Comparison of ENCODE assay signal across 16 cellular contexts in genomic region chr1:53662951-53663350, GRCh38.
DNase-seq lines count a peak whose midpoint lies in the region; ATAC-seq and TF ChIP-seq lines count a peak whose summit lies in the region.
"Had no signal": no experiment of that assay in that cellular context is flagged by ENCODE, and none has a peak within 500 bp of the region (broad histone marks: within the 10 kb centered on the region; RNA-seq: fewer than 3 reads in every experiment).

No MANE protein-coding gene starts in this region.

- H3K4me1 Mint-ChIP-seq in chondrocyte (ENCODE audit: low read depth): peaks cover 20% of the 10 kb centered on the region
- H3K4me1 Mint-ChIP-seq in naive thymus-derived CD4-positive, alpha-beta T cell: peaks cover 0 to 2% (median 0%) of the 10 kb centered on the region in 7 donors
- H3K4me1 Mint-ChIP-seq: B cell had no signal

- H3K27me3 ChIP-seq in right cardiac atrium (ENCODE audit: control insufficient read depth, insufficient read depth): no peaks in the 10 kb centered on the region
- H3K27me3 ChIP-seq in naive thymus-derived CD4-positive, alpha-beta T cell (ENCODE audit: control insufficient read depth in 2 of 2, insufficient read depth in 2 of 2, low read length in 2 of 2): no peaks in the 10 kb centered on the region
- H3K27me3 ChIP-seq: BLaER1 treated with 17β-estradiol and CSF1 and Interleukin-3, amounts not matched to agents 10 nM and 100 nM had no signal

- H3K9me3 ChIP-seq in right cardiac atrium (ENCODE audit: control insufficient read depth, low read length) (no peaks in the 10 kb centered on the region), HEK293 (ENCODE audit: control insufficient read depth, insufficient read depth, low read depth, low read length) (no peaks in the 10 kb centered on the region)
- no peaks in the 10 kb centered on the region for H3K9me3 ChIP-seq in naive thymus-derived CD4-positive, alpha-beta T cell (ENCODE audit: control insufficient read depth in 2 of 3, low read length in 3 of 3)
- H3K9me3 ChIP-seq: BLaER1 treated with 17β-estradiol and CSF1 and Interleukin-3, amounts not matched to agents 10 nM and 100 nM had no signal

- TF ChIP-seq CTCF in HEK293 (tag by site-specific recombination; IDR thresholded peaks at IDR 0.05) (no peak), chondrocyte (IDR thresholded peaks at IDR 0.05) (no peak)

- no peaks in the 10 kb centered on the region for H3K36me3 Mint-ChIP-seq in chondrocyte (ENCODE audit: low read depth)
- no peaks in the 10 kb centered on the region for H3K36me3 Mint-ChIP-seq in naive thymus-derived CD4-positive, alpha-beta T cell
- H3K36me3 Mint-ChIP-seq in activated naive CD4-positive, alpha-beta T cell treated with anti-CD3 and anti-CD28 coated beads, Interleukin-2, amount 50 U/mL, for 72 hours: no peaks in the 10 kb centered on the region
- H3K36me3 Mint-ChIP-seq: CD8-positive, alpha-beta T cell had no signal

- no peak overlapping the region for H3K27ac ChIP-seq in right cardiac atrium (ENCODE audit: low read length)
- no peak overlapping the region for H3K27ac ChIP-seq in HEK293 (ENCODE audit: extremely low read depth, low read depth, low read length)
- H3K27ac ChIP-seq in naive thymus-derived CD4-positive, alpha-beta T cell (ENCODE audit: low read depth, low read length): no peak overlapping the region
- H3K27ac ChIP-seq: BLaER1 treated with 17β-estradiol and CSF1 and Interleukin-3, amounts not matched to agents 10 nM and 100 nM had no signal

- 79% methylated on average over 3 of the region's 3 CpGs for WGBS in right cardiac atrium

- no peaks in the 10 kb centered on the region for H3K27me3 Mint-ChIP-seq in chondrocyte (ENCODE audit: low read depth)
- H3K27me3 Mint-ChIP-seq in naive thymus-derived CD4-positive, alpha-beta T cell: peaks cover 0 to 4% (median 2%) of the 10 kb centered on the region in 5 donors

- POLR2A ChIA-PET in HEK293 (lab: Yijun Ruan, JAX): no interaction called here
- POLR2A ChIA-PET in naive thymus-derived CD4-positive, alpha-beta T cell (lab: Charles Lee): no interaction called here

- CTCF ChIA-PET in HEK293 (lab: Yijun Ruan, JAX): interaction anchor here (0.5 to 1.3 kb wide), 4 partner anchors 12 to 345 kb away, joined by 3 to 4 read pairs (median 3); no protein-coding TSS in a partner anchor
- CTCF ChIA-PET in naive thymus-derived CD4-positive, alpha-beta T cell (lab: Charles Lee): no interaction called here

- H3K27ac Mint-ChIP-seq in chondrocyte (ENCODE audit: unreplicated experiment): no peak overlapping the region
- no peak overlapping the region for H3K27ac Mint-ChIP-seq in naive thymus-derived CD4-positive, alpha-beta T cell
- no peak overlapping the region for H3K27ac Mint-ChIP-seq in activated naive CD4-positive, alpha-beta T cell treated with anti-CD3 and anti-CD28 coated beads, Interleukin-2, amount 50 U/mL, for 72 hours
- H3K27ac Mint-ChIP-seq: B cell; CD8-positive, alpha-beta T cell had no signal

- H3K4me3 ChIP-seq in right cardiac atrium (ENCODE audit: low read length): no peak overlapping the region
- no peak overlapping the region for H3K4me3 ChIP-seq in HEK293 (ENCODE audit: low read depth, low read length)
- no peak overlapping the region for H3K4me3 ChIP-seq in naive thymus-derived CD4-positive, alpha-beta T cell (ENCODE audit: low read length)
- H3K4me3 ChIP-seq: BLaER1 treated with 17β-estradiol and CSF1 and Interleukin-3, amounts not matched to agents 10 nM and 100 nM had no signal

- H3K36me3 ChIP-seq in HEK293 (ENCODE audit: control insufficient read depth in 2 of 2, insufficient read depth in 1 of 2, low read length in 2 of 2): no peaks in the 10 kb centered on the region
- H3K36me3 ChIP-seq in naive thymus-derived CD4-positive, alpha-beta T cell (ENCODE audit: control insufficient read depth in 2 of 3, insufficient read depth in 3 of 3, low read length in 3 of 3): no peaks in the 10 kb centered on the region
- H3K36me3 ChIP-seq: BLaER1 treated with 17β-estradiol and CSF1 and Interleukin-3, amounts not matched to agents 10 nM and 100 nM had no signal

- ATAC-seq in Right ventricle myocardium inferior: no peak
- ATAC-seq in right cardiac atrium: no peak
- no peak for ATAC-seq in naive thymus-derived CD4-positive, alpha-beta T cell
- no peak for ATAC-seq in activated naive CD4-positive, alpha-beta T cell treated with anti-CD3 and anti-CD28 coated beads, Interleukin-2, amount 50 U/mL, for 72 hours
- ATAC-seq: CD8-positive, alpha-beta T cell; HCT116 had no signal

- intact Hi-C loops in Right ventricle myocardium inferior (cut with DNase I) (no loop called here), right cardiac atrium (cut with DNase I) (no loop called here), posterior vena cava (cut with DNase I) (no loop called here)
- intact Hi-C loops in naive thymus-derived CD4-positive, alpha-beta T cell (cut with micrococcal nuclease): no loop called here

- H3K4me1 ChIP-seq in right cardiac atrium (ENCODE audit: control insufficient read depth, insufficient read depth, low read length) (no peaks in the 10 kb centered on the region), HEK293 (ENCODE audit: control insufficient read depth, insufficient read depth, low read length) (no peaks in the 10 kb centered on the region)
- no peaks in the 10 kb centered on the region for H3K4me1 ChIP-seq in naive thymus-derived CD4-positive, alpha-beta T cell (ENCODE audit: control insufficient read depth in 2 of 2, insufficient read depth in 2 of 2, low read length in 2 of 2)
- H3K4me1 ChIP-seq: BLaER1 treated with 17β-estradiol and CSF1 and Interleukin-3, amounts not matched to agents 10 nM and 100 nM had no signal

- no peaks in the 10 kb centered on the region for H3K9me3 Mint-ChIP-seq in chondrocyte (ENCODE audit: low read depth)
- peaks cover 0 to 1% (median 0%) of the 10 kb centered on the region in 11 donors for H3K9me3 Mint-ChIP-seq in naive thymus-derived CD4-positive, alpha-beta T cell
- H3K9me3 Mint-ChIP-seq in activated naive CD4-positive, alpha-beta T cell treated with anti-CD3 and anti-CD28 coated beads, Interleukin-2, amount 50 U/mL, for 72 hours: no peaks in the 10 kb centered on the region
- H3K9me3 Mint-ChIP-seq: CD8-positive, alpha-beta T cell had no signal

- DNase-seq in Right ventricle myocardium inferior (ENCODE audit: missing footprints) (peak; percentile 20), right cardiac atrium (no peak), chondrocyte (ENCODE audit: low spot score) (peak; percentile 51), posterior vena cava (ENCODE audit: low spot score) (peak; percentile 40)
- DNase-seq in naive thymus-derived CD4-positive, alpha-beta T cell: no peak
- no peak for DNase-seq in activated naive CD4-positive, alpha-beta T cell treated with anti-CD3 and anti-CD28 coated beads, Interleukin-2, amount 50 U/mL, for 72 hours (ENCODE audit: low spot score in 2 of 2)
- DNase-seq: Calu3; CD8-positive, alpha-beta T cell; DMS79; GDM1; GOT3; H7 had no signal

- no peak overlapping the region for H3K4me3 Mint-ChIP-seq in chondrocyte (ENCODE audit: unreplicated experiment)
- no peak overlapping the region for H3K4me3 Mint-ChIP-seq in naive thymus-derived CD4-positive, alpha-beta T cell
- H3K4me3 Mint-ChIP-seq: B cell; CD8-positive, alpha-beta T cell had no signal

TF ChIP-seq in HEK293, 187 proteins besides CTCF, POLR2A, EP300 and RAD21:
- TF ChIP-seq GLIS1 (tag by site-specific recombination; IDR thresholded peaks at IDR 0.05): peak; percentile 75
- TF ChIP-seq ZNF350 (tag by site-specific recombination; IDR thresholded peaks at IDR 0.05): no peak

Comparison
In these comparisons a context has a peak if more than half of its experiments do, and no peak if none do; other contexts are left out.
1. DNase-seq: peak in Right ventricle myocardium inferior (single experiment), chondrocyte (single experiment) and posterior vena cava (single experiment); none in right cardiac atrium (0 of 3), naive thymus-derived CD4-positive, alpha-beta T cell (0 of 9) and activated naive CD4-positive, alpha-beta T cell treated with anti-CD3 and anti-CD28 coated beads, Interleukin-2, amount 50 U/mL, for 72 hours (0 of 2).